In genomic region chr12:98821849-98822248, GRCh38 we compare ENCODE assay signal across 18 cellular contexts.
"Had no signal": no experiment of that assay in that cellular context is flagged by ENCODE, and none has a peak within 500 bp of the region (broad histone marks: within the 10 kb centered on the region; RNA-seq: fewer than 3 reads in every experiment).

No MANE protein-coding gene starts in this region.

- H3K36me3 ChIP-seq: cardiac muscle cell, lower lobe of right lung had no signal

- H3K4me1 ChIP-seq: lower lobe of right lung, testis had no signal

- H3K4me3 Mint-ChIP-seq: activated CD8-positive, alpha-beta memory T cell treated with anti-CD3 and anti-CD28 coated beads, Interleukin-2, amount 10 ng/mL, durations not matched to agents 7 days and 5 days; activated naive CD8-positive, alpha-beta T cell treated with anti-CD3 and anti-CD28 coated beads, Interleukin-2, amount 10 ng/mL, durations not matched to agents 7 days and 5 days; activated T-cell treated with anti-CD3 and anti-CD28 coated beads, Interleukin-2, amount 50 U/mL, for 4 hours; dendritic cell treated with granulocyte-macrophage colony-stimulating factor and Interleukin-4, amounts not matched to agents 40 ng/mL and 50 ng/mL, for 4 days; naive thymus-derived CD8-positive, alpha-beta T cell; stimulated activated naive CD8-positive, alpha-beta T cell treated with anti-CD3 and anti-CD28 coated beads, Interleukin-15, Interleukin-2, amounts not matched to agents 100 ng/mL and 50 ng/mL, for 24 hours; T-helper 2 cell treated with Interferon-gamma antibody and Interleukin-4, amounts not matched to agents 5 μg/mL and 100 μg/mL, for 36 hours had no signal

- H3K4me1 Mint-ChIP-seq: activated CD8-positive, alpha-beta memory T cell treated with anti-CD3 and anti-CD28 coated beads, Interleukin-2, amount 10 ng/mL, durations not matched to agents 7 days and 5 days; activated naive CD8-positive, alpha-beta T cell treated with anti-CD3 and anti-CD28 coated beads, Interleukin-2, amount 10 ng/mL, durations not matched to agents 7 days and 5 days; naive thymus-derived CD8-positive, alpha-beta T cell had no signal

- H3K27ac Mint-ChIP-seq: activated CD8-positive, alpha-beta memory T cell treated with anti-CD3 and anti-CD28 coated beads, Interleukin-2, amount 10 ng/mL, durations not matched to agents 7 days and 5 days; activated naive CD8-positive, alpha-beta T cell treated with anti-CD3 and anti-CD28 coated beads, Interleukin-2, amount 10 ng/mL, durations not matched to agents 7 days and 5 days; dendritic cell treated with granulocyte-macrophage colony-stimulating factor and Interleukin-4, amounts not matched to agents 40 ng/mL and 50 ng/mL, for 4 days; naive thymus-derived CD8-positive, alpha-beta T cell; stimulated activated naive CD8-positive, alpha-beta T cell treated with anti-CD3 and anti-CD28 coated beads, Interleukin-15, Interleukin-2, amounts not matched to agents 100 ng/mL and 50 ng/mL, for 24 hours; T-helper 2 cell treated with Interferon-gamma antibody and Interleukin-4, amounts not matched to agents 5 μg/mL and 100 μg/mL, for 36 hours had no signal

- H3K27me3 ChIP-seq: cardiac muscle cell, testis had no signal

- H3K4me3 ChIP-seq: cardiac muscle cell, lower lobe of right lung, testis had no signal

- H3K36me3 Mint-ChIP-seq: activated CD8-positive, alpha-beta memory T cell treated with anti-CD3 and anti-CD28 coated beads, Interleukin-2, amount 10 ng/mL, durations not matched to agents 7 days and 5 days; activated naive CD8-positive, alpha-beta T cell treated with anti-CD3 and anti-CD28 coated beads, Interleukin-2, amount 10 ng/mL, durations not matched to agents 7 days and 5 days; naive thymus-derived CD8-positive, alpha-beta T cell had no signal

- DNase-seq: activated CD4-positive, alpha-beta T cell treated with anti-CD3 and anti-CD28 coated beads, Interleukin-2, amount 50 U/mL, for 4 hours; activated CD4-positive, CD25-positive, alpha-beta regulatory T cell treated with anti-CD3 and anti-CD28 coated beads, Interleukin-2, amount 50 U/mL, for 72 hours; activated CD8-positive, alpha-beta memory T cell treated with anti-CD3 and anti-CD28 coated beads, Interleukin-2, amount 10 ng/mL, durations not matched to agents 7 days and 5 days; activated gamma-delta T cell treated with Interleukin-2 at 50 U/mL for 16 hours; activated naive CD8-positive, alpha-beta T cell treated with anti-CD3 and anti-CD28 coated beads, Interleukin-2, amount 10 ng/mL, durations not matched to agents 7 days and 5 days; activated T-cell treated with anti-CD3 and anti-CD28 coated beads, Interleukin-2, amount 50 U/mL, for 4 hours; hippocampal formation; kidney glomerular epithelial cell; lower lobe of right lung; naive thymus-derived CD8-positive, alpha-beta T cell; occipital lobe; stimulated activated CD4-positive, alpha-beta T cell treated with anti-CD3 and anti-CD28 coated beads, Interleukin-2, amount 100 ng/mL, for 48 hours; SW 1271; testis had no signal

- H3K27ac ChIP-seq: cardiac muscle cell, lower lobe of right lung, testis had no signal

- H3K9me3 ChIP-seq: lower lobe of right lung, testis had no signal

- H3K9me3 Mint-ChIP-seq: activated naive CD8-positive, alpha-beta T cell treated with anti-CD3 and anti-CD28 coated beads, Interleukin-2, amount 10 ng/mL, durations not matched to agents 7 days and 5 days; activated T-cell treated with anti-CD3 and anti-CD28 coated beads, Interleukin-2, amount 50 U/mL, for 4 hours; dendritic cell treated with granulocyte-macrophage colony-stimulating factor and Interleukin-4, amounts not matched to agents 40 ng/mL and 50 ng/mL, for 4 days; naive thymus-derived CD8-positive, alpha-beta T cell; stimulated activated naive CD8-positive, alpha-beta T cell treated with anti-CD3 and anti-CD28 coated beads, Interleukin-15, Interleukin-2, amounts not matched to agents 100 ng/mL and 50 ng/mL, for 24 hours; T-helper 2 cell treated with Interferon-gamma antibody and Interleukin-4, amounts not matched to agents 5 μg/mL and 100 μg/mL, for 36 hours had no signal

- ATAC-seq: activated CD8-positive, alpha-beta memory T cell treated with anti-CD3 and anti-CD28 coated beads, Interleukin-2, amount 10 ng/mL, durations not matched to agents 7 days and 5 days; activated T-cell treated with anti-CD3 and anti-CD28 coated beads, Interleukin-2, amount 50 U/mL, for 4 hours; lower lobe of right lung; naive thymus-derived CD8-positive, alpha-beta T cell had no signal
